Comparison of ENCODE assay signal across 10 cellular contexts in genomic region chr22:38963291-38963738, GRCh38. TPM values are rescaled to one million over a fixed set of nuclear protein-coding genes. Genes with fewer than 3 reads are reported as not detected.
DNase-seq lines count a peak whose midpoint lies in the region; ATAC-seq, FAIRE-seq and TF ChIP-seq lines count a peak whose summit lies in the region.
"Not testable (repeated sequence)": the region's sequence is repeated elsewhere in the genome, so short reads cannot be mapped to it uniquely, and the experiment has no call there.
"Had no signal": no experiment of that assay in that cellular context is flagged by ENCODE, and none has a peak within 500 bp of the region (broad histone marks: within the 10 kb centered on the region; RNA-seq: fewer than 3 reads in every experiment).

No MANE protein-coding gene starts in this region.

- not testable (repeated sequence) for H3K27me3 Mint-ChIP-seq in neural progenitor cell (ENCODE audit: insufficient read depth, low read depth); type B pancreatic cell

- H3K23me2 ChIP-seq in H1 (ENCODE audit: low read depth, low read length) = not testable (repeated sequence)

- H3K9me3 ChIP-seq in DND-41 (ENCODE audit: insufficient read depth, low read length, severe bottlenecking); WERI-Rb-1 (ENCODE audit: severe bottlenecking); H1 (ENCODE audit: insufficient read depth in 2 of 2, low read depth in 1 of 2, low read length in 1 of 2); heart right ventricle; left lung; neural progenitor cell (ENCODE audit: low read depth): not testable (repeated sequence)

- not testable (repeated sequence) for H3K36me3 ChIP-seq in DND-41 (ENCODE audit: insufficient read depth, low read length); WERI-Rb-1; H1 (ENCODE audit: control insufficient read depth in 2 of 4, insufficient read depth in 4 of 4, low read length in 3 of 4); heart right ventricle; left lung; neural progenitor cell

- TF ChIP-seq EP300 in H1 (IDR thresholded peaks at IDR 0.05; ENCODE audit: borderline replicate concordance in 1 of 2, low read depth in 2 of 2, low read length in 2 of 2) = not testable (repeated sequence)

- not testable (repeated sequence) for H2BK120ac ChIP-seq in H1 (replicated peaks; ENCODE audit: low read depth, low read length)

- H3K14ac ChIP-seq in H1 (ENCODE audit: insufficient read length) = not testable (repeated sequence)

- not testable (repeated sequence) for H3K79me1 ChIP-seq in H1 (ENCODE audit: low read depth, low read length)

- not testable (repeated sequence) for H3K9me3 Mint-ChIP-seq in neural progenitor cell, type B pancreatic cell

- not testable (repeated sequence) for H3K4me1 ChIP-seq in DND-41 (ENCODE audit: insufficient read depth, low read length); neural progenitor cell
- H3K4me1 ChIP-seq in H1 (replicated peaks in 1 of 4; ENCODE audit: control insufficient read depth in 3 of 4, insufficient read depth in 4 of 4, low read length in 3 of 4) (peaks cover 0 to 10% (median 3%) of the 10 kb centered on the region in 4 experiments; a peak in 5 of 7 replicates), heart right ventricle (peaks cover 0 to 21% (median 0%) of the 10 kb centered on the region in 9 donors), left lung (peaks cover 0 to 29% of the 10 kb centered on the region in 2 donors)

- H4K91ac ChIP-seq in H1 (replicated peaks; ENCODE audit: insufficient read length, low read length) = not testable (repeated sequence)

- peaks cover 13% of the 10 kb centered on the region for H3K4me1 Mint-ChIP-seq in neural progenitor cell
- H3K4me1 Mint-ChIP-seq in type B pancreatic cell (ENCODE audit: unreplicated experiment) = not testable (repeated sequence)

- H2BK5ac ChIP-seq in H1 (ENCODE audit: low read depth, low read length) = not testable (repeated sequence)

- H2AFZ ChIP-seq in DND-41 (ENCODE audit: low read depth, low read length); H1 (ENCODE audit: low read length): not testable (repeated sequence)
- H2AFZ ChIP-seq in neural progenitor cell (replicated peaks) = peak overlapping the region; percentile 87

- not testable (repeated sequence) for H3K18ac ChIP-seq in H1 (ENCODE audit: extremely low read depth, low read length)

- ATAC-seq in DND-41 (ENCODE audit: insufficient read depth, low read depth) (peak; percentile 47; the same call in 2 of the 3 replicates), heart right ventricle (peak in 7 of 8 donors; percentile 23 to 66 (median 49)), left lung (peak; percentile 50)

- not testable (repeated sequence) for H2AK5ac ChIP-seq in H1 (ENCODE audit: low read depth, low read length)

- H3K23ac ChIP-seq in H1 (ENCODE audit: insufficient read length) = not testable (repeated sequence)

- not testable (repeated sequence) for H4K20me1 ChIP-seq in DND-41 (ENCODE audit: insufficient read depth, low read length); H1 (replicated peaks in 1 of 2; ENCODE audit: control insufficient read depth in 1 of 2, insufficient read depth in 2 of 2, low read length in 2 of 2); neural progenitor cell (ENCODE audit: low read depth)

- POLR2A ChIA-PET in H1 (lab: Charles Lee; ENCODE audit: partially characterized antibody) = not testable (repeated sequence)

- H3K27me3 ChIP-seq in DND-41 (ENCODE audit: insufficient read depth, low read length, poor library complexity); WERI-Rb-1 (ENCODE audit: insufficient read depth, low read depth, severe bottlenecking); H1 (replicated peaks in 1 of 4; ENCODE audit: control insufficient read depth in 3 of 4, extremely low read depth in 1 of 4, insufficient read depth in 3 of 4, low read length in 3 of 4); left lung; neural progenitor cell: not testable (repeated sequence)
- peaks cover 0 to 13% (median 0%) of the 10 kb centered on the region in 7 donors for H3K27me3 ChIP-seq in heart right ventricle

- H3K27ac Mint-ChIP-seq in neural progenitor cell (peak overlapping the region; percentile 93), type B pancreatic cell (peak overlapping the region; percentile 96)

- not testable (repeated sequence) for H3K36me3 Mint-ChIP-seq in neural progenitor cell, type B pancreatic cell

- FAIRE-seq in H1 (lab: Jason Lieb, UNC) = peak; percentile 19

- not testable (repeated sequence) for H3K4me3 ChIP-seq in DND-41 (ENCODE audit: low read depth in 1 of 2, low read length in 2 of 2); WERI-Rb-1 (ENCODE audit: low read depth, low read length); H1 (ENCODE audit: extremely low read depth in 1 of 4, insufficient read depth in 2 of 4, low read depth in 3 of 4, low read length in 4 of 4); heart right ventricle; left lung; neural progenitor cell

- TF ChIP-seq POLR2A in H1 (IDR thresholded peaks at IDR 0.05; ENCODE audit: control extremely low read depth in 1 of 2, low read depth in 2 of 2, low read length in 2 of 2) = not testable (repeated sequence)

- H2BK20ac ChIP-seq in H1 (ENCODE audit: low read length) = not testable (repeated sequence)

- not testable (repeated sequence) for H3K56ac ChIP-seq in H1 (replicated peaks; ENCODE audit: insufficient read length, low read depth, low read length)

- DNase-seq in DND-41; heart right ventricle; left lung; type B pancreatic cell (ENCODE audit: extremely low spot score, unreplicated experiment): not testable (repeated sequence)
- peak; percentile 6 for DNase-seq in NCI-H2029 (lab: John Stamatoyannopoulos, UW)
- peak; percentile 38 for DNase-seq in WERI-Rb-1
- DNase-seq in H1 (ENCODE audit: low read depth in 1 of 2, low spot score in 2 of 2) = peak in 1 of 2 experiments; percentile 68
- peak; percentile 51 for DNase-seq in neural progenitor cell (ENCODE audit: low spot score)

- intact Hi-C loops in heart right ventricle (cut with DNase I); left lung (cut with DNase I): not testable (repeated sequence)

- not testable (repeated sequence) for H3K4ac ChIP-seq in H1 (replicated peaks; ENCODE audit: insufficient read length, low read depth, low read length)

- CTCF ChIA-PET in H1 (lab: Charles Lee; ENCODE audit: partially characterized antibody) = interaction anchor here (0.6 to 2.0 kb wide), 2 partner anchors 10 to 151 kb away, joined by 3 to 13 read pairs; no protein-coding TSS in a partner anchor

- H4K8ac ChIP-seq in H1 (ENCODE audit: extremely low read depth, insufficient read depth, low read length) = not testable (repeated sequence)

- not testable (repeated sequence) for H2BK15ac ChIP-seq in H1 (ENCODE audit: low read length)

- H3K4me2 ChIP-seq in DND-41 (ENCODE audit: insufficient read depth, low read length); H1 (ENCODE audit: insufficient read depth in 1 of 2, low read depth in 2 of 2, low read length in 2 of 2): not testable (repeated sequence)
- H3K4me2 ChIP-seq in neural progenitor cell = peak overlapping the region; percentile 67

- WGBS in H1 (ENCODE audit: extremely low coverage in 1 of 2, insufficient coverage in 1 of 2, insufficient read length in 1 of 2, insufficient replicate concordance in 2 of 2, low coverage in 1 of 2, low lambda C conversion rate in 2 of 2, missing lambda C conversion rate in 1 of 2), 2 experiments = 43% methylated on average over 8 of the region's 11 CpGs; no CpG with 5 or more reads in 1 of the 2 experiments
- 25 to 41% methylated on average over 8 to 11 of the region's 11 CpGs for WGBS in heart right ventricle, 2 donors

- not testable (repeated sequence) for H3K79me2 ChIP-seq in DND-41 (ENCODE audit: insufficient read depth, low read length); H1 (ENCODE audit: control insufficient read depth in 1 of 2, insufficient read depth in 2 of 2, low read length in 2 of 2); neural progenitor cell (ENCODE audit: low read depth)

- H3K4me3 Mint-ChIP-seq in neural progenitor cell, type B pancreatic cell: not testable (repeated sequence)

- H3K27ac ChIP-seq in DND-41 (ENCODE audit: low read length); WERI-Rb-1; H1 (ENCODE audit: low read depth, low read length); heart right ventricle; left lung; neural progenitor cell: not testable (repeated sequence)

- not testable (repeated sequence) for H3K9ac ChIP-seq in DND-41 (ENCODE audit: low read depth, low read length); H1 (replicated peaks in 1 of 4; ENCODE audit: extremely low read depth in 1 of 4, low read depth in 3 of 4, low read length in 3 of 4); neural progenitor cell

- TF ChIP-seq CTCF in DND-41 (IDR thresholded peaks at IDR 0.05; ENCODE audit: borderline replicate concordance, extremely low read depth, low read length, poor library complexity, severe bottlenecking); WERI-Rb-1 (IDR thresholded peaks at IDR 0.05; ENCODE audit: low read depth, low read length); H1 (IDR thresholded peaks at IDR 0.05; ENCODE audit: control extremely low read depth in 1 of 3, insufficient read depth in 1 of 3, low read depth in 1 of 3, low read length in 3 of 3); heart right ventricle (IDR thresholded peaks at IDR 0.05); left lung (IDR thresholded peaks at IDR 0.05); neural progenitor cell (IDR thresholded peaks at IDR 0.05); type B pancreatic cell (conservative IDR thresholded peaks at IDR 0.05): not testable (repeated sequence)

- not testable (repeated sequence) for H2BK12ac ChIP-seq in H1 (ENCODE audit: low read depth, low read length)

- not testable (repeated sequence) for H4K5ac ChIP-seq in H1 (ENCODE audit: insufficient read length, low read depth, low read length)

- not testable (repeated sequence) for TF ChIP-seq RAD21 in H1 (IDR thresholded peaks at IDR 0.05 in 1 of 2, conservative IDR thresholded peaks at IDR 0.05 in 1 of 2; ENCODE audit: low read depth in 2 of 2, low read length in 2 of 2)

- not testable (repeated sequence) for H3F3A ChIP-seq in neural progenitor cell (ENCODE audit: low read depth)

RNA-seq across cellular contexts. Expression of gene APOBEC3A, which starts 5.9 kb away (rescaled TPM):
- total RNA-seq in H1 (2021; fragmentation: NEBNext Ultra II Directional; extraction: Animal tissue kit (Norgen Biotek cat#: 25700)) = not detected in 2 replicates
- polyA plus RNA-seq in H1 (2011; rRNA removed) (not detected in 2 replicates), heart right ventricle (under 1 TPM in 1 of 2 donors, not detected in 1; 0.22 TPM)
- not detected for polyA plus RNA-seq in H1 (2011; cell fraction: cytosol; rRNA removed)
- polyA plus RNA-seq in H1 (2011; cell fraction: nucleus; rRNA removed) = not detected
- polyA plus RNA-seq in H1 (2012, experiment 1 of 2) = not detected in 4 replicates
- polyA plus RNA-seq in H1 (2012, experiment 2 of 2) = not detected
- 0.04 TPM for polyA plus RNA-seq in H1 (2013, experiment 1 of 2)
- polyA plus RNA-seq in H1 (2013, experiment 2 of 2) = not detected
- not detected in 2 replicates for polyA minus RNA-seq in H1 (2011; rRNA and poly(A)+ RNA removed)
- not detected for polyA minus RNA-seq in H1 (2011; cell fraction: cytosol; rRNA and poly(A)+ RNA removed)
- not detected for polyA minus RNA-seq in H1 (2011; cell fraction: nucleus; rRNA and poly(A)+ RNA removed)
- total RNA-seq in heart right ventricle (1 to 10 TPM in 5 of 10 donors, under 1 TPM in 4, not detected in 1; 0.20 to 5.6 (median 1.0) TPM), left lung (10 to 100 TPM in 1 of 2 donors, 1 to 10 TPM in 1; 2.4 to 25.5 TPM), neural progenitor cell (ENCODE audit: low replicate concordance) (not detected in 2 replicates), type B pancreatic cell (ENCODE audit: low replicate concordance) (0.67 and 1.6 TPM in 2 replicates)
- total RNA-seq: Daoy had no signal
- polyA plus RNA-seq: IgD-negative memory B cell had no signal

RNA-seq across cellular contexts. Expression of gene APOBEC3B, which starts 18.8 kb away (rescaled TPM):
- 14.2 and 16.3 TPM in 2 replicates for total RNA-seq in H1 (2021; fragmentation: NEBNext Ultra II Directional; extraction: Animal tissue kit (Norgen Biotek cat#: 25700))
- 43.3 and 74.9 TPM in 2 replicates for polyA plus RNA-seq in H1 (2011; rRNA removed)
- polyA plus RNA-seq in H1 (2011; cell fraction: cytosol; rRNA removed) = 40.4 TPM
- polyA plus RNA-seq in H1 (2011; cell fraction: nucleus; rRNA removed) = 33.2 TPM
- polyA plus RNA-seq in H1 (2012, experiment 1 of 2) = 32.7 to 53.6 TPM (median 44.2 TPM) in 4 replicates
- 38.3 TPM for polyA plus RNA-seq in H1 (2012, experiment 2 of 2)
- polyA plus RNA-seq in H1 (2013, experiment 1 of 2) = 10.0 TPM
- polyA plus RNA-seq in H1 (2013, experiment 2 of 2) = 10.3 TPM
- polyA minus RNA-seq in H1 (2011; rRNA and poly(A)+ RNA removed) = 28.2 and 43.0 TPM in 2 replicates
- 13.7 TPM for polyA minus RNA-seq in H1 (2011; cell fraction: cytosol; rRNA and poly(A)+ RNA removed)
- polyA minus RNA-seq in H1 (2011; cell fraction: nucleus; rRNA and poly(A)+ RNA removed) = 8.5 TPM
- 1 to 10 TPM in 7 of 10 donors, under 1 TPM in 3; 0.55 to 6.4 (median 1.3) TPM for total RNA-seq in heart right ventricle
- polyA plus RNA-seq in heart right ventricle = under 1 TPM; 0.29 to 0.77 TPM
- total RNA-seq in left lung = 1 to 10 TPM; 1.9 to 9.5 TPM
- total RNA-seq in neural progenitor cell (ENCODE audit: low replicate concordance) = not detected in 2 replicates
- 6.7 and 7.1 TPM in 2 replicates for total RNA-seq in type B pancreatic cell (ENCODE audit: low replicate concordance)

RNA-seq across cellular contexts. Expression of gene APOBEC3C, which starts 50.7 kb away (rescaled TPM):
- 23.3 and 23.7 TPM in 2 replicates for total RNA-seq in H1 (2021; fragmentation: NEBNext Ultra II Directional; extraction: Animal tissue kit (Norgen Biotek cat#: 25700))
- 20.3 and 22.8 TPM in 2 replicates for polyA plus RNA-seq in H1 (2011; rRNA removed)
- 13.0 TPM for polyA plus RNA-seq in H1 (2011; cell fraction: cytosol; rRNA removed)
- 11.5 TPM for polyA plus RNA-seq in H1 (2011; cell fraction: nucleus; rRNA removed)
- polyA plus RNA-seq in H1 (2012, experiment 1 of 2) = 24.1 to 37.8 TPM (median 30.0 TPM) in 4 replicates
- 34.1 TPM for polyA plus RNA-seq in H1 (2012, experiment 2 of 2)
- polyA plus RNA-seq in H1 (2013, experiment 1 of 2) = 41.5 TPM
- polyA plus RNA-seq in H1 (2013, experiment 2 of 2) = 38.6 TPM
- polyA minus RNA-seq in H1 (2011; rRNA and poly(A)+ RNA removed) = 9.3 and 11.0 TPM in 2 replicates
- 8.7 TPM for polyA minus RNA-seq in H1 (2011; cell fraction: cytosol; rRNA and poly(A)+ RNA removed)
- polyA minus RNA-seq in H1 (2011; cell fraction: nucleus; rRNA and poly(A)+ RNA removed) = 6.3 TPM
- 10 to 100 TPM; 23.2 to 43.3 (median 25.7) TPM for total RNA-seq in heart right ventricle
- polyA plus RNA-seq in heart right ventricle = 10 to 100 TPM in 1 of 2 donors, 1 to 10 TPM in 1; 9.8 to 17.2 TPM
- total RNA-seq in left lung = 10 to 100 TPM; 25.7 to 36.1 TPM
- 3.0 and 4.6 TPM in 2 replicates for total RNA-seq in neural progenitor cell (ENCODE audit: low replicate concordance)
- 26.0 and 55.3 TPM in 2 replicates for total RNA-seq in type B pancreatic cell (ENCODE audit: low replicate concordance)

RNA-seq across cellular contexts. Expression of gene APOBEC3D, which starts 57.6 kb away (rescaled TPM):
- 5.5 and 7.2 TPM in 2 replicates for total RNA-seq in H1 (2021; fragmentation: NEBNext Ultra II Directional; extraction: Animal tissue kit (Norgen Biotek cat#: 25700))
- 2.2 and 4.3 TPM in 2 replicates for polyA plus RNA-seq in H1 (2011; rRNA removed)
- polyA plus RNA-seq in H1 (2011; cell fraction: cytosol; rRNA removed) = 2.7 TPM
- 5.2 TPM for polyA plus RNA-seq in H1 (2011; cell fraction: nucleus; rRNA removed)
- polyA plus RNA-seq in H1 (2012, experiment 1 of 2) = 5.2 to 9.9 TPM (median 8.0 TPM) in 4 replicates
- polyA plus RNA-seq in H1 (2012, experiment 2 of 2) = 3.9 TPM
- 3.9 TPM for polyA plus RNA-seq in H1 (2013, experiment 1 of 2)
- 4.6 TPM for polyA plus RNA-seq in H1 (2013, experiment 2 of 2)
- polyA minus RNA-seq in H1 (2011; rRNA and poly(A)+ RNA removed) = 7.2 and 9.4 TPM in 2 replicates
- 2.7 TPM for polyA minus RNA-seq in H1 (2011; cell fraction: cytosol; rRNA and poly(A)+ RNA removed)
- polyA minus RNA-seq in H1 (2011; cell fraction: nucleus; rRNA and poly(A)+ RNA removed) = 3.5 TPM
- 1 to 10 TPM in 6 of 10 donors, under 1 TPM in 4; 0.55 to 2.7 (median 1.1) TPM for total RNA-seq in heart right ventricle
- polyA plus RNA-seq in heart right ventricle = 1 to 10 TPM in 1 of 2 donors, under 1 TPM in 1; 0.52 to 2.1 TPM
- 1 to 10 TPM; 3.7 to 5.5 TPM for total RNA-seq in left lung
- 0.26 and 0.87 TPM in 2 replicates for total RNA-seq in neural progenitor cell (ENCODE audit: low replicate concordance)
- total RNA-seq in type B pancreatic cell (ENCODE audit: low replicate concordance) = 3.9 and 6.9 TPM in 2 replicates
